Comparison of ENCODE assay signal across 14 cellular contexts in the genomic region with DNA sequence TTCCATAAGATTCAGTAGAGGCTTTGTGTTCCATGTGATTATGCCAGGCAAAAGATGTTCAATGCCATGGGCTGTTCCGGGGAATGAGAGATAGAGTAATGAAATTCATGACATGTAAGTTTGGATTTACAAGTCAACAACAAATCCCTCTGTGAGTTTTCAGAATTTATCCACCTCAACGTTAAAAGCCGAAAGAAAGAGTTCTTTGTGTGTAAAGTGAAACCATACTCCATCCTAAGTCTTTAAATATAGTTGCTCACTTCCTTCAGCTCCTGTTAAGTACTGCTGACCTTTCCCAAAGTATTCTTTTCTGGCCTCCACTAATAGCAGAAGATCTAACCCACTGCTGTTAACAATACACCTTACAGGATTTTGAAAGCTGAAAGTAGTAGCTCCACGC.
DNase-seq lines count a peak whose midpoint lies in the region; ATAC-seq and TF ChIP-seq lines count a peak whose summit lies in the region.
"Had no signal": no experiment of that assay in that cellular context is flagged by ENCODE, and none has a peak within 500 bp of the region (broad histone marks: within the 10 kb centered on the region; RNA-seq: fewer than 3 reads in every experiment).

No MANE protein-coding gene starts in this region.

- WGBS in mesenchymal stem cell: 75% methylated on average over 2 of the region's 4 CpGs
- 72 to 78% methylated on average over 3 to 4 of the region's 4 CpGs for WGBS in gastroesophageal sphincter (ENCODE audit: low coverage in 1 of 2), 2 donors

- no peak overlapping the region for H3K14ac ChIP-seq in mesenchymal stem cell (ENCODE audit: low read length in 2 of 2)

- H3K18ac ChIP-seq in mesenchymal stem cell (ENCODE audit: low read depth in 1 of 2, low read length in 2 of 2): no peak overlapping the region

- H3K27me3 Mint-ChIP-seq in type B pancreatic cell: no peaks in the 10 kb centered on the region

- no peak for TF ChIP-seq POLR2A in breast epithelium (IDR thresholded peaks at IDR 0.05)
- TF ChIP-seq POLR2A in gastroesophageal sphincter (IDR thresholded peaks at IDR 0.05): no peak

- no peak overlapping the region for H4K91ac ChIP-seq in mesenchymal stem cell (ENCODE audit: low read length)

- no peaks in the 10 kb centered on the region for H3K36me3 ChIP-seq in breast epithelium
- H3K36me3 ChIP-seq in mesenchymal stem cell (ENCODE audit: control insufficient read depth in 1 of 2, insufficient read depth in 2 of 2, low read depth in 1 of 2, low read length in 2 of 2): no peaks in the 10 kb centered on the region
- H3K36me3 ChIP-seq in gastroesophageal sphincter: no peaks in the 10 kb centered on the region
- H3K36me3 ChIP-seq: spleen had no signal

- intact Hi-C loops in Right ventricle myocardium inferior (cut with DNase I) (no loop called here), left cardiac atrium (cut with DNase I) (no loop called here), breast epithelium (cut with DNase I; ENCODE audit: low total_unique reads) (no loop called here)

- H3K27ac Mint-ChIP-seq in type B pancreatic cell: peak overlapping the region; percentile 13
- H3K27ac Mint-ChIP-seq: IgD-negative memory B cell; stimulated activated effector memory CD8-positive, alpha-beta T cell treated with anti-CD3 and anti-CD28 coated beads, Interleukin-12 subunit alpha, Interleukin-12 subunit beta, amount 100 ng/mL, for 72 hours had no signal

- no peaks in the 10 kb centered on the region for H3K36me3 Mint-ChIP-seq in type B pancreatic cell
- H3K36me3 Mint-ChIP-seq: IgD-negative memory B cell; stimulated activated effector memory CD8-positive, alpha-beta T cell treated with anti-CD3 and anti-CD28 coated beads, Interleukin-12 subunit alpha, Interleukin-12 subunit beta, amount 100 ng/mL, for 72 hours had no signal

- H3K9me3 Mint-ChIP-seq in type B pancreatic cell: no peaks in the 10 kb centered on the region
- H3K9me3 Mint-ChIP-seq: IgD-negative memory B cell; stimulated activated effector memory CD8-positive, alpha-beta T cell treated with anti-CD3 and anti-CD28 coated beads, Interleukin-12 subunit alpha, Interleukin-12 subunit beta, amount 100 ng/mL, for 72 hours had no signal

- no peak overlapping the region for H2BK12ac ChIP-seq in mesenchymal stem cell (ENCODE audit: low read length in 2 of 2)

- TF ChIP-seq CTCF in breast epithelium (IDR thresholded peaks at IDR 0.05) (no peak), type B pancreatic cell (conservative IDR thresholded peaks at IDR 0.05) (no peak), gastroesophageal sphincter (IDR thresholded peaks at IDR 0.05) (no peak)

- no peak overlapping the region for H3K23ac ChIP-seq in mesenchymal stem cell (ENCODE audit: low read length in 2 of 2)

- peaks cover under 1 to 7% of the 10 kb centered on the region in 2 donors for H3K4me1 ChIP-seq in breast epithelium
- H3K4me1 ChIP-seq in mesenchymal stem cell (ENCODE audit: control insufficient read depth, insufficient read depth, low read depth, low read length): peaks cover 2% of the 10 kb centered on the region
- H3K4me1 ChIP-seq in gastroesophageal sphincter: peaks cover 0 to 3% (median 2%) of the 10 kb centered on the region in 3 donors

- TF ChIP-seq EP300 in gastroesophageal sphincter (IDR thresholded peaks at IDR 0.05): no peak

- H2BK5ac ChIP-seq in mesenchymal stem cell (ENCODE audit: low read depth, low read length, poor library complexity, severe bottlenecking): no peak overlapping the region

- peak; percentile 44 for ATAC-seq in Right ventricle myocardium inferior
- no peak for ATAC-seq in left cardiac atrium
- ATAC-seq in gastroesophageal sphincter: no peak
- ATAC-seq: stimulated activated effector memory CD8-positive, alpha-beta T cell treated with anti-CD3 and anti-CD28 coated beads, Interleukin-12 subunit alpha, Interleukin-12 subunit beta, amount 100 ng/mL, for 72 hours had no signal

- no peaks in the 10 kb centered on the region for H3K27me3 ChIP-seq in breast epithelium
- no peaks in the 10 kb centered on the region for H3K27me3 ChIP-seq in mesenchymal stem cell (ENCODE audit: control insufficient read depth in 1 of 2, insufficient read depth in 1 of 2, low read length in 2 of 2)
- H3K27me3 ChIP-seq in gastroesophageal sphincter: no peaks in the 10 kb centered on the region

- H3K4me2 ChIP-seq in mesenchymal stem cell (ENCODE audit: low read length, poor library complexity, severe bottlenecking): no peak overlapping the region

- H2BK15ac ChIP-seq in mesenchymal stem cell (ENCODE audit: low read depth, poor library complexity, severe bottlenecking): no peak overlapping the region

- H2AFZ ChIP-seq in mesenchymal stem cell (ENCODE audit: low read depth, low read length): no peak overlapping the region

- H3K4me3 ChIP-seq in breast epithelium (peak overlapping the region in 1 of 3 donors; percentile 26), mesenchymal stem cell (ENCODE audit: insufficient read depth in 1 of 2, low read depth in 1 of 2, low read length in 2 of 2) (peak overlapping the region in 1 of 2 experiments; percentile 54), gastroesophageal sphincter (no peak overlapping the region)
- H3K4me3 ChIP-seq: spleen had no signal

- no peaks in the 10 kb centered on the region for H3K9me3 ChIP-seq in breast epithelium
- no peaks in the 10 kb centered on the region for H3K9me3 ChIP-seq in mesenchymal stem cell (ENCODE audit: control insufficient read depth, low read length)
- no peaks in the 10 kb centered on the region for H3K9me3 ChIP-seq in gastroesophageal sphincter
- H3K9me3 ChIP-seq: spleen had no signal

- H3K9ac ChIP-seq in mesenchymal stem cell (ENCODE audit: low read length): peak overlapping the region; percentile 63

- peak overlapping the region; percentile 57 to 79 for H3K27ac ChIP-seq in breast epithelium
- peak overlapping the region; percentile 13 for H3K27ac ChIP-seq in mesenchymal stem cell (ENCODE audit: low read length, poor library complexity, severe bottlenecking)
- H3K27ac ChIP-seq in gastroesophageal sphincter: peak overlapping the region in 1 of 4 donors; percentile 12

- no peak overlapping the region for H3K4ac ChIP-seq in mesenchymal stem cell (ENCODE audit: low read depth in 1 of 2, low read length in 2 of 2)

- no peak for DNase-seq in Right ventricle myocardium inferior (ENCODE audit: missing footprints)
- no peak for DNase-seq in left cardiac atrium
- no peak for DNase-seq in breast epithelium (ENCODE audit: low spot score in 2 of 2)
- DNase-seq in mesenchymal stem cell: peak; percentile 15
- no peak for DNase-seq in type B pancreatic cell (ENCODE audit: extremely low spot score, unreplicated experiment)
- DNase-seq in NCI-H82 (lab: John Stamatoyannopoulos, UW): no peak
- DNase-seq in NCI-H345 (lab: John Stamatoyannopoulos, UW): no peak
- DNase-seq: activated CD4-positive, alpha-beta T cell treated with anti-CD3 and anti-CD28 coated beads, Interleukin-2, amount 50 U/mL, for 4 hours; DMS79; spleen; SW 1271 had no signal

- no peak overlapping the region for H3K4me3 Mint-ChIP-seq in type B pancreatic cell
- H3K4me3 Mint-ChIP-seq: IgD-negative memory B cell; stimulated activated effector memory CD8-positive, alpha-beta T cell treated with anti-CD3 and anti-CD28 coated beads, Interleukin-12 subunit alpha, Interleukin-12 subunit beta, amount 100 ng/mL, for 72 hours had no signal

- no peak overlapping the region for H2BK120ac ChIP-seq in mesenchymal stem cell (ENCODE audit: low read depth, low read length)

- H3K79me1 ChIP-seq in mesenchymal stem cell (replicated peaks; ENCODE audit: low read length, poor library complexity, severe bottlenecking): no peaks in the 10 kb centered on the region

- peaks cover 31% of the 10 kb centered on the region for H3K4me1 Mint-ChIP-seq in type B pancreatic cell (ENCODE audit: unreplicated experiment)
- H3K4me1 Mint-ChIP-seq: stimulated activated effector memory CD8-positive, alpha-beta T cell treated with anti-CD3 and anti-CD28 coated beads, Interleukin-12 subunit alpha, Interleukin-12 subunit beta, amount 100 ng/mL, for 72 hours had no signal

- H2AK5ac ChIP-seq in mesenchymal stem cell (ENCODE audit: low read length, severe bottlenecking): no peak overlapping the region

- no peak overlapping the region for H4K8ac ChIP-seq in mesenchymal stem cell (ENCODE audit: low read length)
